In genomic region chr3:58043933-58044332, GRCh38 we compare ENCODE assay signal across 11 cellular contexts. TPM values are rescaled to one million over a fixed set of nuclear protein-coding genes. Genes with fewer than 3 reads are reported as not detected.
DNase-seq lines count a peak whose midpoint lies in the region; ATAC-seq, FAIRE-seq and TF ChIP-seq lines count a peak whose summit lies in the region.
"Had no signal": no experiment of that assay in that cellular context is flagged by ENCODE, and none has a peak within 500 bp of the region (broad histone marks: within the 10 kb centered on the region; RNA-seq: fewer than 3 reads in every experiment).

No MANE protein-coding gene starts in this region.

- no peak overlapping the region for H3K4me2 ChIP-seq in hepatocyte

- H3K4me3 ChIP-seq in RWPE2 (ENCODE audit: severe bottlenecking) (no peak overlapping the region), hepatocyte (no peak overlapping the region), skin epidermis (no peak overlapping the region)

- peaks cover 70% of the 10 kb centered on the region for H3K36me3 ChIP-seq in RWPE2 (ENCODE audit: low read depth)
- H3K36me3 ChIP-seq in hepatocyte (replicated peaks; ENCODE audit: insufficient read depth, low read depth) = no peaks in the 10 kb centered on the region

- TF ChIP-seq CTCF in RWPE2 (IDR thresholded peaks at IDR 0.05; ENCODE audit: poor library complexity, severe bottlenecking) (no peak), hepatocyte (IDR thresholded peaks at IDR 0.05; ENCODE audit: poor library complexity) (no peak)

- no peak for FAIRE-seq in urothelium cell line (lab: Jason Lieb, UNC)

- H3K27ac ChIP-seq in RWPE2 (ENCODE audit: poor library complexity, severe bottlenecking) = peak overlapping the region; percentile 94
- H3K27ac ChIP-seq in hepatocyte = peak overlapping the region; percentile 65
- peak overlapping the region in 16 of 21 experiments; percentile 4 to 75 (median 46) for H3K27ac ChIP-seq in skin epidermis

- H2AFZ ChIP-seq in hepatocyte = no peak overlapping the region

- peak; percentile 23 for DNase-seq in EL
- DNase-seq in RWPE2 (ENCODE audit: low spot score) = no peak
- DNase-seq in hepatocyte (ENCODE audit: low spot score) = no peak
- DNase-seq in HCEC 1CT = no peak
- DNase-seq in urothelium cell line (ENCODE audit: low spot score) = no peak
- no peak for DNase-seq in NCI-H446 (lab: John Stamatoyannopoulos, UW)
- DNase-seq: COR-L47, foreskin melanocyte, NCI-H2171 treated with DMSO at 0.1 percent for 48 hours had no signal

- peaks cover 32% of the 10 kb centered on the region for H4K20me1 ChIP-seq in hepatocyte (ENCODE audit: insufficient read depth, poor library complexity, severe bottlenecking)

- H3K4me1 ChIP-seq in RWPE2 (ENCODE audit: insufficient read depth, poor library complexity, severe bottlenecking) (peaks cover 88% of the 10 kb centered on the region), hepatocyte (ENCODE audit: insufficient read depth) (peaks cover 64% of the 10 kb centered on the region)

- H3K27me3 ChIP-seq in RWPE2 (ENCODE audit: insufficient read depth, poor library complexity, severe bottlenecking) = no peaks in the 10 kb centered on the region
- no peaks in the 10 kb centered on the region for H3K27me3 ChIP-seq in hepatocyte

- ATAC-seq in RWPE2 (ENCODE audit: low read depth) = peak; percentile 20
- ATAC-seq in HG03571 (IDR thresholded peaks at IDR 0.05; ENCODE audit: unreplicated experiment) = no peak

- WGBS in hepatocyte (ENCODE audit: low lambda C conversion rate, missing lambda C conversion rate) = 48% methylated on average over 4 of the region's 4 CpGs

- peaks cover 99% of the 10 kb centered on the region for H3K79me2 ChIP-seq in hepatocyte

- no peaks in the 10 kb centered on the region for H3K9me2 ChIP-seq in hepatocyte (replicated peaks; ENCODE audit: insufficient read depth)

- H3K9me3 ChIP-seq in RWPE2 (ENCODE audit: severe bottlenecking) (no peaks in the 10 kb centered on the region), hepatocyte (ENCODE audit: low read depth) (no peaks in the 10 kb centered on the region)

RNA-seq across cellular contexts. Expression of gene FLNB, which starts 35.7 kb away (rescaled TPM):
- 136 and 172 TPM in 2 replicates for total RNA-seq in hepatocyte
- polyA plus RNA-seq in hepatocyte = 69.4 and 74.2 TPM in 2 replicates
